1 cellular context compared by ENCODE assay signal in the genomic region with DNA sequence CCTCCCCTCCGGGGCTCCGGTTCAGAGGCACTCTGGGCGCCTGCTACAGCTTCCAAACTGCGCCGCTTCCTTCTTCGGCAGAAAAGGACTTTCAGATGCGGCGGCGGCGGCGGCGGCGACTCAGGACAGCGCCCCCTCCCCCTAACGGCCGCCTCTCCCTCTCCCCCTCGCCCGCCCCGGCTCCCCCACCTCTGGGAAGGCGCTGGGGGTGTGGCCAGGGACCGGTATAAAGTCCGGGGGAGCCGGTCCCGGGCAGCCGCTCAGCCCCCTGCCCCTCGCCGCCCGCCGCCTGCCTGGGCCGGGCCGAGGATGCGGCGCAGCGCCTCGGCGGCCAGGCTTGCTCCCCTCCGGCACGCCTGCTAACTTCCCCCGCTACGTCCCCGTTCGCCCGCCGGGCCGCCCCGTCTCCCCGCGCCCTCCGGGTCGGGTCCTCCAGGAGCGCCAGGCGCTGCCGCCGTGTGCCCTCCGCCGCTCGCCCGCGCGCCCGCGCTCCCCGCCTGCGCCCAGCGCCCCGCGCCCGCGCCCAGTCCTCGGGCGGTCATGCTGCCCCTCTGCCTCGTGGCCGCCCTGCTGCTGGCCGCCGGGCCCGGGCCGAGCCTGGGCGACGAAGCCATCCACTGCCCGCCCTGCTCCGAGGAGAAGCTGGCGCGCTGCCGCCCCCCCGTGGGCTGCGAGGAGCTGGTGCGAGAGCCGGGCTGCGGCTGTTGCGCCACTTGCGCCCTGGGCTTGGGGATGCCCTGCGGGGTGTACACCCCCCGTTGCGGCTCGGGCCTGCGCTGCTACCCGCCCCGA.
A peak's percentile ranks its signal among the peaks of the same experiment; 100 is the strongest.
TF ChIP-seq lines count a peak whose summit lies in the region.

A gene (plus strand): TSS at position 255 of the 792 bp plus-strand sequence. CDS start 286 bp downstream, at position 541.

TF ChIP-seq in K562, 482 proteins besides CTCF, POLR2A, EP300 and RAD21 (continued from another document and continues in another):
- TF ChIP-seq, protein P1, sequence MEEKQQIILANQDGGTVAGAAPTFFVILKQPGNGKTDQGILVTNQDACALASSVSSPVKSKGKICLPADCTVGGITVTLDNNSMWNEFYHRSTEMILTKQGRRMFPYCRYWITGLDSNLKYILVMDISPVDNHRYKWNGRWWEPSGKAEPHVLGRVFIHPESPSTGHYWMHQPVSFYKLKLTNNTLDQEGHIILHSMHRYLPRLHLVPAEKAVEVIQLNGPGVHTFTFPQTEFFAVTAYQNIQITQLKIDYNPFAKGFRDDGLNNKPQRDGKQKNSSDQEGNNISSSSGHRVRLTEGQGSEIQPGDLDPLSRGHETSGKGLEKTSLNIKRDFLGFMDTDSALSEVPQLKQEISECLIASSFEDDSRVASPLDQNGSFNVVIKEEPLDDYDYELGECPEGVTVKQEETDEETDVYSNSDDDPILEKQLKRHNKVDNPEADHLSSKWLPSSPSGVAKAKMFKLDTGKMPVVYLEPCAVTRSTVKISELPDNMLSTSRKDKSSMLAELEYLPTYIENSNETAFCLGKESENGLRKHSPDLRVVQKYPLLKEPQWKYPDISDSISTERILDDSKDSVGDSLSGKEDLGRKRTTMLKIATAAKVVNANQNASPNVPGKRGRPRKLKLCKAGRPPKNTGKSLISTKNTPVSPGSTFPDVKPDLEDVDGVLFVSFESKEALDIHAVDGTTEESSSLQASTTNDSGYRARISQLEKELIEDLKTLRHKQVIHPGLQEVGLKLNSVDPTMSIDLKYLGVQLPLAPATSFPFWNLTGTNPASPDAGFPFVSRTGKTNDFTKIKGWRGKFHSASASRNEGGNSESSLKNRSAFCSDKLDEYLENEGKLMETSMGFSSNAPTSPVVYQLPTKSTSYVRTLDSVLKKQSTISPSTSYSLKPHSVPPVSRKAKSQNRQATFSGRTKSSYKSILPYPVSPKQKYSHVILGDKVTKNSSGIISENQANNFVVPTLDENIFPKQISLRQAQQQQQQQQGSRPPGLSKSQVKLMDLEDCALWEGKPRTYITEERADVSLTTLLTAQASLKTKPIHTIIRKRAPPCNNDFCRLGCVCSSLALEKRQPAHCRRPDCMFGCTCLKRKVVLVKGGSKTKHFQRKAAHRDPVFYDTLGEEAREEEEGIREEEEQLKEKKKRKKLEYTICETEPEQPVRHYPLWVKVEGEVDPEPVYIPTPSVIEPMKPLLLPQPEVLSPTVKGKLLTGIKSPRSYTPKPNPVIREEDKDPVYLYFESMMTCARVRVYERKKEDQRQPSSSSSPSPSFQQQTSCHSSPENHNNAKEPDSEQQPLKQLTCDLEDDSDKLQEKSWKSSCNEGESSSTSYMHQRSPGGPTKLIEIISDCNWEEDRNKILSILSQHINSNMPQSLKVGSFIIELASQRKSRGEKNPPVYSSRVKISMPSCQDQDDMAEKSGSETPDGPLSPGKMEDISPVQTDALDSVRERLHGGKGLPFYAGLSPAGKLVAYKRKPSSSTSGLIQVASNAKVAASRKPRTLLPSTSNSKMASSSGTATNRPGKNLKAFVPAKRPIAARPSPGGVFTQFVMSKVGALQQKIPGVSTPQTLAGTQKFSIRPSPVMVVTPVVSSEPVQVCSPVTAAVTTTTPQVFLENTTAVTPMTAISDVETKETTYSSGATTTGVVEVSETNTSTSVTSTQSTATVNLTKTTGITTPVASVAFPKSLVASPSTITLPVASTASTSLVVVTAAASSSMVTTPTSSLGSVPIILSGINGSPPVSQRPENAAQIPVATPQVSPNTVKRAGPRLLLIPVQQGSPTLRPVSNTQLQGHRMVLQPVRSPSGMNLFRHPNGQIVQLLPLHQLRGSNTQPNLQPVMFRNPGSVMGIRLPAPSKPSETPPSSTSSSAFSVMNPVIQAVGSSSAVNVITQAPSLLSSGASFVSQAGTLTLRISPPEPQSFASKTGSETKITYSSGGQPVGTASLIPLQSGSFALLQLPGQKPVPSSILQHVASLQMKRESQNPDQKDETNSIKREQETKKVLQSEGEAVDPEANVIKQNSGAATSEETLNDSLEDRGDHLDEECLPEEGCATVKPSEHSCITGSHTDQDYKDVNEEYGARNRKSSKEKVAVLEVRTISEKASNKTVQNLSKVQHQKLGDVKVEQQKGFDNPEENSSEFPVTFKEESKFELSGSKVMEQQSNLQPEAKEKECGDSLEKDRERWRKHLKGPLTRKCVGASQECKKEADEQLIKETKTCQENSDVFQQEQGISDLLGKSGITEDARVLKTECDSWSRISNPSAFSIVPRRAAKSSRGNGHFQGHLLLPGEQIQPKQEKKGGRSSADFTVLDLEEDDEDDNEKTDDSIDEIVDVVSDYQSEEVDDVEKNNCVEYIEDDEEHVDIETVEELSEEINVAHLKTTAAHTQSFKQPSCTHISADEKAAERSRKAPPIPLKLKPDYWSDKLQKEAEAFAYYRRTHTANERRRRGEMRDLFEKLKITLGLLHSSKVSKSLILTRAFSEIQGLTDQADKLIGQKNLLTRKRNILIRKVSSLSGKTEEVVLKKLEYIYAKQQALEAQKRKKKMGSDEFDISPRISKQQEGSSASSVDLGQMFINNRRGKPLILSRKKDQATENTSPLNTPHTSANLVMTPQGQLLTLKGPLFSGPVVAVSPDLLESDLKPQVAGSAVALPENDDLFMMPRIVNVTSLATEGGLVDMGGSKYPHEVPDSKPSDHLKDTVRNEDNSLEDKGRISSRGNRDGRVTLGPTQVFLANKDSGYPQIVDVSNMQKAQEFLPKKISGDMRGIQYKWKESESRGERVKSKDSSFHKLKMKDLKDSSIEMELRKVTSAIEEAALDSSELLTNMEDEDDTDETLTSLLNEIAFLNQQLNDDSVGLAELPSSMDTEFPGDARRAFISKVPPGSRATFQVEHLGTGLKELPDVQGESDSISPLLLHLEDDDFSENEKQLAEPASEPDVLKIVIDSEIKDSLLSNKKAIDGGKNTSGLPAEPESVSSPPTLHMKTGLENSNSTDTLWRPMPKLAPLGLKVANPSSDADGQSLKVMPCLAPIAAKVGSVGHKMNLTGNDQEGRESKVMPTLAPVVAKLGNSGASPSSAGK (IDR thresholded peaks at IDR 0.05): peak; percentile 75
- TF ChIP-seq MTA3 (IDR thresholded peaks at IDR 0.05; ENCODE audit: borderline replicate concordance) (no peak), TFAM (CRISPR knock-in tag; conservative IDR thresholded peaks at IDR 0.05) (no peak), POLR2AphosphoS5 (IDR thresholded peaks at IDR 0.05; ENCODE audit: control insufficient read depth, insufficient read depth, low read depth, low read length) (peak; percentile 37), EP400 (IDR thresholded peaks at IDR 0.05) (no peak), TGIF2 (CRISPR knock-in tag; IDR thresholded peaks at IDR 0.05) (no peak), STAT5B (CRISPR knock-in tag; IDR thresholded peaks at IDR 0.05) (no peak), HNRNPLL (IDR thresholded peaks at IDR 0.05; ENCODE audit: low read depth, low read length, poor library complexity, severe bottlenecking) (peak; percentile 96), TCF7 (IDR thresholded peaks at IDR 0.05; ENCODE audit: borderline replicate concordance) (0 out of 2 replicates have a peak, but pooled peaks have one; percentile 9), SPI1 (IDR thresholded peaks at IDR 0.05; ENCODE audit: borderline replicate concordance, low read depth, low read length) (no peak), ADNP (tag; IDR thresholded peaks at IDR 0.05) (no peak), MYNN (IDR thresholded peaks at IDR 0.05) (no peak), MYNN (CRISPR knock-in tag; IDR thresholded peaks at IDR 0.05) (no peak), SNIP1 (IDR thresholded peaks at IDR 0.05; ENCODE audit: low read depth) (no peak), EWSR1 (IDR thresholded peaks at IDR 0.05; ENCODE audit: borderline replicate concordance, low read depth, partially characterized antibody) (no peak), PHTF2 (CRISPR knock-in tag; IDR thresholded peaks at IDR 0.05) (no peak), MAFG (tag; conservative IDR thresholded peaks at IDR 0.05) (no peak), ZNF778 (CRISPR knock-in tag; IDR thresholded peaks at IDR 0.05) (no peak), ZKSCAN3 (CRISPR knock-in tag; IDR thresholded peaks at IDR 0.05) (no peak), BRD9 (IDR thresholded peaks at IDR 0.05; ENCODE audit: low read depth, partially characterized antibody) (no peak), MEF2D (tag; conservative IDR thresholded peaks at IDR 0.05; ENCODE audit: low read depth) (no peak), KDM2B (CRISPR knock-in tag; IDR thresholded peaks at IDR 0.05) (no peak), JUND (IDR thresholded peaks at IDR 0.05; ENCODE audit: borderline replicate concordance, low read depth, low read length) (no peak), JUND (tag; IDR thresholded peaks at IDR 0.05; ENCODE audit: borderline replicate concordance, low read depth, low read length) (no peak; the same call in 2 of the 3 replicates), RBM15 (IDR thresholded peaks at IDR 0.05; ENCODE audit: insufficient read depth, low read length) (no peak), KDM5B (IDR thresholded peaks at IDR 0.05; ENCODE audit: insufficient replicate concordance, low read depth, low read length) (peak; percentile 60), TEAD2 (tag; IDR thresholded peaks at IDR 0.05) (no peak)
- TF ChIP-seq, protein P2, sequence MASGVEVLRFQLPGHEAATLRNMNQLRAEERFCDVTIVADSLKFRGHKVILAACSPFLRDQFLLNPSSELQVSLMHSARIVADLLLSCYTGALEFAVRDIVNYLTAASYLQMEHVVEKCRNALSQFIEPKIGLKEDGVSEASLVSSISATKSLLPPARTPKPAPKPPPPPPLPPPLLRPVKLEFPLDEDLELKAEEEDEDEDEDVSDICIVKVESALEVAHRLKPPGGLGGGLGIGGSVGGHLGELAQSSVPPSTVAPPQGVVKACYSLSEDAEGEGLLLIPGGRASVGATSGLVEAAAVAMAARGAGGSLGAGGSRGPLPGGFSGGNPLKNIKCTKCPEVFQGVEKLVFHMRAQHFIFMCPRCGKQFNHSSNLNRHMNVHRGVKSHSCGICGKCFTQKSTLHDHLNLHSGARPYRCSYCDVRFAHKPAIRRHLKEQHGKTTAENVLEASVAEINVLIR (CRISPR knock-in tag; IDR thresholded peaks at IDR 0.05): no peak
- TF ChIP-seq, protein P3, sequence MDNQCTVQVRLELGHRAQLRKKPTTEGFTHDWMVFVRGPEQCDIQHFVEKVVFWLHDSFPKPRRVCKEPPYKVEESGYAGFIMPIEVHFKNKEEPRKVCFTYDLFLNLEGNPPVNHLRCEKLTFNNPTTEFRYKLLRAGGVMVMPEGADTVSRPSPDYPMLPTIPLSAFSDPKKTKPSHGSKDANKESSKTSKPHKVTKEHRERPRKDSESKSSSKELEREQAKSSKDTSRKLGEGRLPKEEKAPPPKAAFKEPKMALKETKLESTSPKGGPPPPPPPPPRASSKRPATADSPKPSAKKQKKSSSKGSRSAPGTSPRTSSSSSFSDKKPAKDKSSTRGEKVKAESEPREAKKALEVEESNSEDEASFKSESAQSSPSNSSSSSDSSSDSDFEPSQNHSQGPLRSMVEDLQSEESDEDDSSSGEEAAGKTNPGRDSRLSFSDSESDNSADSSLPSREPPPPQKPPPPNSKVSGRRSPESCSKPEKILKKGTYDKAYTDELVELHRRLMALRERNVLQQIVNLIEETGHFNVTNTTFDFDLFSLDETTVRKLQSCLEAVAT (IDR thresholded peaks at IDR 0.05): no peak
- TF ChIP-seq, protein P4, sequence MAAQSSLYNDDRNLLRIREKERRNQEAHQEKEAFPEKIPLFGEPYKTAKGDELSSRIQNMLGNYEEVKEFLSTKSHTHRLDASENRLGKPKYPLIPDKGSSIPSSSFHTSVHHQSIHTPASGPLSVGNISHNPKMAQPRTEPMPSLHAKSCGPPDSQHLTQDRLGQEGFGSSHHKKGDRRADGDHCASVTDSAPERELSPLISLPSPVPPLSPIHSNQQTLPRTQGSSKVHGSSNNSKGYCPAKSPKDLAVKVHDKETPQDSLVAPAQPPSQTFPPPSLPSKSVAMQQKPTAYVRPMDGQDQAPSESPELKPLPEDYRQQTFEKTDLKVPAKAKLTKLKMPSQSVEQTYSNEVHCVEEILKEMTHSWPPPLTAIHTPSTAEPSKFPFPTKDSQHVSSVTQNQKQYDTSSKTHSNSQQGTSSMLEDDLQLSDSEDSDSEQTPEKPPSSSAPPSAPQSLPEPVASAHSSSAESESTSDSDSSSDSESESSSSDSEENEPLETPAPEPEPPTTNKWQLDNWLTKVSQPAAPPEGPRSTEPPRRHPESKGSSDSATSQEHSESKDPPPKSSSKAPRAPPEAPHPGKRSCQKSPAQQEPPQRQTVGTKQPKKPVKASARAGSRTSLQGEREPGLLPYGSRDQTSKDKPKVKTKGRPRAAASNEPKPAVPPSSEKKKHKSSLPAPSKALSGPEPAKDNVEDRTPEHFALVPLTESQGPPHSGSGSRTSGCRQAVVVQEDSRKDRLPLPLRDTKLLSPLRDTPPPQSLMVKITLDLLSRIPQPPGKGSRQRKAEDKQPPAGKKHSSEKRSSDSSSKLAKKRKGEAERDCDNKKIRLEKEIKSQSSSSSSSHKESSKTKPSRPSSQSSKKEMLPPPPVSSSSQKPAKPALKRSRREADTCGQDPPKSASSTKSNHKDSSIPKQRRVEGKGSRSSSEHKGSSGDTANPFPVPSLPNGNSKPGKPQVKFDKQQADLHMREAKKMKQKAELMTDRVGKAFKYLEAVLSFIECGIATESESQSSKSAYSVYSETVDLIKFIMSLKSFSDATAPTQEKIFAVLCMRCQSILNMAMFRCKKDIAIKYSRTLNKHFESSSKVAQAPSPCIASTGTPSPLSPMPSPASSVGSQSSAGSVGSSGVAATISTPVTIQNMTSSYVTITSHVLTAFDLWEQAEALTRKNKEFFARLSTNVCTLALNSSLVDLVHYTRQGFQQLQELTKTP (IDR thresholded peaks at IDR 0.05; ENCODE audit: low read depth in 1 of 2, partially characterized antibody in 2 of 2): peak in 1 of 2 experiments; percentile 84
- TF ChIP-seq, protein P5, sequence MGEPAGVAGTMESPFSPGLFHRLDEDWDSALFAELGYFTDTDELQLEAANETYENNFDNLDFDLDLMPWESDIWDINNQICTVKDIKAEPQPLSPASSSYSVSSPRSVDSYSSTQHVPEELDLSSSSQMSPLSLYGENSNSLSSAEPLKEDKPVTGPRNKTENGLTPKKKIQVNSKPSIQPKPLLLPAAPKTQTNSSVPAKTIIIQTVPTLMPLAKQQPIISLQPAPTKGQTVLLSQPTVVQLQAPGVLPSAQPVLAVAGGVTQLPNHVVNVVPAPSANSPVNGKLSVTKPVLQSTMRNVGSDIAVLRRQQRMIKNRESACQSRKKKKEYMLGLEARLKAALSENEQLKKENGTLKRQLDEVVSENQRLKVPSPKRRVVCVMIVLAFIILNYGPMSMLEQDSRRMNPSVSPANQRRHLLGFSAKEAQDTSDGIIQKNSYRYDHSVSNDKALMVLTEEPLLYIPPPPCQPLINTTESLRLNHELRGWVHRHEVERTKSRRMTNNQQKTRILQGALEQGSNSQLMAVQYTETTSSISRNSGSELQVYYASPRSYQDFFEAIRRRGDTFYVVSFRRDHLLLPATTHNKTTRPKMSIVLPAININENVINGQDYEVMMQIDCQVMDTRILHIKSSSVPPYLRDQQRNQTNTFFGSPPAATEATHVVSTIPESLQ (CRISPR knock-in tag; IDR thresholded peaks at IDR 0.05): no peak
- TF ChIP-seq, protein P6, sequence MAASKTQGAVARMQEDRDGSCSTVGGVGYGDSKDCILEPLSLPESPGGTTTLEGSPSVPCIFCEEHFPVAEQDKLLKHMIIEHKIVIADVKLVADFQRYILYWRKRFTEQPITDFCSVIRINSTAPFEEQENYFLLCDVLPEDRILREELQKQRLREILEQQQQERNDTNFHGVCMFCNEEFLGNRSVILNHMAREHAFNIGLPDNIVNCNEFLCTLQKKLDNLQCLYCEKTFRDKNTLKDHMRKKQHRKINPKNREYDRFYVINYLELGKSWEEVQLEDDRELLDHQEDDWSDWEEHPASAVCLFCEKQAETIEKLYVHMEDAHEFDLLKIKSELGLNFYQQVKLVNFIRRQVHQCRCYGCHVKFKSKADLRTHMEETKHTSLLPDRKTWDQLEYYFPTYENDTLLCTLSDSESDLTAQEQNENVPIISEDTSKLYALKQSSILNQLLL (CRISPR knock-in tag; IDR thresholded peaks at IDR 0.05; ENCODE audit: borderline replicate concordance): no peak
